In genomic region chr4:69768554-69768953, GRCh38 we compare ENCODE assay signal across 7 cellular contexts. TPM values are rescaled to one million over a fixed set of nuclear protein-coding genes. Genes with fewer than 3 reads are reported as not detected.
DNase-seq lines count a peak whose midpoint lies in the region; ATAC-seq, FAIRE-seq and TF ChIP-seq lines count a peak whose summit lies in the region.
"Not testable (repeated sequence)": the region's sequence is repeated elsewhere in the genome, so short reads cannot be mapped to it uniquely, and the experiment has no call there.
"Had no signal": no experiment of that assay in that cellular context is flagged by ENCODE, and none has a peak within 500 bp of the region (broad histone marks: within the 10 kb centered on the region; RNA-seq: fewer than 3 reads in every experiment).

No MANE protein-coding gene starts in this region.

- not testable (repeated sequence) for H4K8ac ChIP-seq in H1 (ENCODE audit: extremely low read depth, insufficient read depth, low read length); mesendoderm (ENCODE audit: low read depth, low read length)

- WGBS in H1 (ENCODE audit: extremely low coverage in 1 of 2, insufficient coverage in 1 of 2, insufficient read length in 1 of 2, insufficient replicate concordance in 2 of 2, low coverage in 1 of 2, low lambda C conversion rate in 2 of 2, missing lambda C conversion rate in 1 of 2), 2 experiments, result 50% methylated on average over 3 of the region's 3 CpGs; no CpG with 5 or more reads in 1 of the 2 experiments
- WGBS in mesendoderm (ENCODE audit: extremely low coverage, insufficient coverage, low lambda C conversion rate), result no CpG with 5 or more reads among the region's 3 CpGs

- POLR2A ChIA-PET in WTC11 (lab: Charles Lee); H1 (lab: Charles Lee; ENCODE audit: partially characterized antibody): not testable (repeated sequence)

- H2BK5ac ChIP-seq in H1 (ENCODE audit: low read depth, low read length); mesendoderm (ENCODE audit: low read length): not testable (repeated sequence)

- peak; percentile 5 for DNase-seq in ELF-1 (ENCODE audit: low read depth, low spot score)
- peak; percentile 43 to 50 for DNase-seq in HAP-1 (ENCODE audit: low spot score in 2 of 2)
- not testable (repeated sequence) for DNase-seq in WTC11 (ENCODE audit: low spot score); H1 (ENCODE audit: low read depth in 1 of 2, low spot score in 2 of 2)
- DNase-seq in mesendoderm, result peak; percentile 5

- H3K4me3 Mint-ChIP-seq in WTC11, result not testable (repeated sequence)

- not testable (repeated sequence) for H4K20me1 ChIP-seq in H1 (replicated peaks in 1 of 2; ENCODE audit: control insufficient read depth in 1 of 2, insufficient read depth in 2 of 2, low read length in 2 of 2)

- TF ChIP-seq POLR2A in H1 (IDR thresholded peaks at IDR 0.05; ENCODE audit: control extremely low read depth in 1 of 2, low read depth in 2 of 2, low read length in 2 of 2), result not testable (repeated sequence)

- not testable (repeated sequence) for H3K23me2 ChIP-seq in H1 (ENCODE audit: low read depth, low read length)

- H2BK15ac ChIP-seq in H1 (ENCODE audit: low read length); mesendoderm (replicated peaks; ENCODE audit: low read depth): not testable (repeated sequence)

- not testable (repeated sequence) for FAIRE-seq in H1 (lab: Jason Lieb, UNC)

- peak; percentile 51 for ATAC-seq in WTC11

- TF ChIP-seq CTCF in WTC11 (IDR thresholded peaks at IDR 0.05); H1 (IDR thresholded peaks at IDR 0.05; ENCODE audit: control extremely low read depth in 1 of 3, insufficient read depth in 1 of 3, low read depth in 1 of 3, low read length in 3 of 3): not testable (repeated sequence)

- H2BK12ac ChIP-seq in H1 (ENCODE audit: low read depth, low read length), result not testable (repeated sequence)

- H3K9me3 Mint-ChIP-seq in WTC11, result not testable (repeated sequence)

- not testable (repeated sequence) for TF ChIP-seq EP300 in H1 (IDR thresholded peaks at IDR 0.05; ENCODE audit: borderline replicate concordance in 1 of 2, low read depth in 2 of 2, low read length in 2 of 2)

- peaks cover 13% of the 10 kb centered on the region for H3K4me1 ChIP-seq in HAP-1
- not testable (repeated sequence) for H3K4me1 ChIP-seq in H1 (replicated peaks in 1 of 4; ENCODE audit: control insufficient read depth in 3 of 4, insufficient read depth in 4 of 4, low read length in 3 of 4); mesendoderm (ENCODE audit: control insufficient read depth, low read depth, low read length)

- not testable (repeated sequence) for H3K27ac ChIP-seq in H1 (ENCODE audit: low read depth, low read length); mesendoderm (ENCODE audit: low read depth, low read length)

- in situ Hi-C loops in HAP-1 (cut with MboI; ENCODE audit: low sequenced_read_pairs), result not testable (repeated sequence)

- H2BK20ac ChIP-seq in H1 (ENCODE audit: low read length), result not testable (repeated sequence)

- H3K23ac ChIP-seq in H1 (ENCODE audit: insufficient read length); mesendoderm (ENCODE audit: low read length): not testable (repeated sequence)

- H3K36me3 Mint-ChIP-seq in WTC11, result not testable (repeated sequence)

- H3K27me3 Mint-ChIP-seq in WTC11 (ENCODE audit: low read depth), result not testable (repeated sequence)

- H3K27ac Mint-ChIP-seq in WTC11, result not testable (repeated sequence)

- H3K4me3 ChIP-seq in HAP-1; H1 (ENCODE audit: extremely low read depth in 1 of 4, insufficient read depth in 2 of 4, low read depth in 3 of 4, low read length in 4 of 4); mesendoderm (ENCODE audit: low read length): not testable (repeated sequence)

- H4K91ac ChIP-seq in H1 (replicated peaks; ENCODE audit: insufficient read length, low read length), result not testable (repeated sequence)

- CTCF ChIA-PET in WTC11 (lab: Charles Lee), result not testable (repeated sequence)
- CTCF ChIA-PET in H1 (lab: Charles Lee; ENCODE audit: partially characterized antibody), result interaction anchor here (2.0 kb wide), 1 partner anchor 15 kb away, joined by 9 read pairs; no protein-coding TSS in a partner anchor

- not testable (repeated sequence) for H3K18ac ChIP-seq in H1 (ENCODE audit: extremely low read depth, low read length); mesendoderm (ENCODE audit: low read length)

- not testable (repeated sequence) for H2BK120ac ChIP-seq in H1 (replicated peaks; ENCODE audit: low read depth, low read length); mesendoderm (ENCODE audit: low read depth, low read length)

- not testable (repeated sequence) for TF ChIP-seq RAD21 in H1 (IDR thresholded peaks at IDR 0.05 in 1 of 2, conservative IDR thresholded peaks at IDR 0.05 in 1 of 2; ENCODE audit: low read depth in 2 of 2, low read length in 2 of 2)

- not testable (repeated sequence) for H3K79me1 ChIP-seq in H1 (ENCODE audit: low read depth, low read length); mesendoderm (ENCODE audit: low read length)

- H3K4ac ChIP-seq in H1 (replicated peaks; ENCODE audit: insufficient read length, low read depth, low read length); mesendoderm (ENCODE audit: low read depth, low read length): not testable (repeated sequence)

- H2AFZ ChIP-seq in H1 (ENCODE audit: low read length), result not testable (repeated sequence)

- not testable (repeated sequence) for H2AK5ac ChIP-seq in H1 (ENCODE audit: low read depth, low read length); mesendoderm (ENCODE audit: low read length)

- H3K27me3 ChIP-seq in HAP-1 (ENCODE audit: low read depth); H1 (replicated peaks in 1 of 4; ENCODE audit: control insufficient read depth in 3 of 4, extremely low read depth in 1 of 4, insufficient read depth in 3 of 4, low read length in 3 of 4); mesendoderm (ENCODE audit: insufficient read depth, low read length, poor library complexity): not testable (repeated sequence)

- not testable (repeated sequence) for H3K4me2 ChIP-seq in H1 (ENCODE audit: insufficient read depth in 1 of 2, low read depth in 2 of 2, low read length in 2 of 2); mesendoderm (ENCODE audit: low read length)

- not testable (repeated sequence) for H4K5ac ChIP-seq in H1 (ENCODE audit: insufficient read length, low read depth, low read length); mesendoderm (ENCODE audit: low read length)

- H3K56ac ChIP-seq in H1 (replicated peaks; ENCODE audit: insufficient read length, low read depth, low read length); mesendoderm (ENCODE audit: low read length): not testable (repeated sequence)

- not testable (repeated sequence) for H3K9me3 ChIP-seq in HAP-1; H1 (ENCODE audit: insufficient read depth in 2 of 2, low read depth in 1 of 2, low read length in 1 of 2)

- not testable (repeated sequence) for H3K14ac ChIP-seq in H1 (ENCODE audit: insufficient read length)

- H3K9ac ChIP-seq in H1 (replicated peaks in 1 of 4; ENCODE audit: extremely low read depth in 1 of 4, low read depth in 3 of 4, low read length in 3 of 4); mesendoderm (ENCODE audit: low read length): not testable (repeated sequence)

- H3K79me2 ChIP-seq in H1 (ENCODE audit: control insufficient read depth in 1 of 2, insufficient read depth in 2 of 2, low read length in 2 of 2); mesendoderm (ENCODE audit: control insufficient read depth, insufficient read depth, low read length): not testable (repeated sequence)

- H3K36me3 ChIP-seq in HAP-1 (replicated peaks); H1 (ENCODE audit: control insufficient read depth in 2 of 4, insufficient read depth in 4 of 4, low read length in 3 of 4); mesendoderm (ENCODE audit: control insufficient read depth, insufficient read depth, low read length): not testable (repeated sequence)

- H3K4me1 Mint-ChIP-seq in WTC11, result peaks cover 16% of the 10 kb centered on the region

TF ChIP-seq in H1, 55 proteins besides CTCF, POLR2A, EP300 and RAD21:
- peak; percentile 71 for TF ChIP-seq SRF (IDR thresholded peaks at IDR 0.05; ENCODE audit: low read depth, low read length)

RNA-seq across cellular contexts. Expression of gene SULT1B1, which starts 8.1 kb away (rescaled TPM):
- total RNA-seq in WTC11 (2021), result 0.02 to 0.14 TPM (median 0.04 TPM) in 3 replicates
- total RNA-seq in H1 (2021; fragmentation: NEBNext Ultra II Directional; extraction: Animal tissue kit (Norgen Biotek cat#: 25700)), result not detected in 2 replicates
- polyA plus RNA-seq in H1 (2011; rRNA removed), result not detected in 2 replicates
- not detected for polyA plus RNA-seq in H1 (2011; cell fraction: cytosol; rRNA removed)
- not detected for polyA plus RNA-seq in H1 (2011; cell fraction: nucleus; rRNA removed)
- polyA plus RNA-seq in H1 (2012, experiment 1 of 2), result not detected in 4 replicates
- not detected for polyA plus RNA-seq in H1 (2012, experiment 2 of 2)
- polyA plus RNA-seq in H1 (2013, experiment 1 of 2), result not detected
- not detected for polyA plus RNA-seq in H1 (2013, experiment 2 of 2)
- polyA minus RNA-seq in H1 (2011; rRNA and poly(A)+ RNA removed), result not detected in 2 replicates
- polyA minus RNA-seq in H1 (2011; cell fraction: cytosol; rRNA and poly(A)+ RNA removed), result not detected
- polyA minus RNA-seq in H1 (2011; cell fraction: nucleus; rRNA and poly(A)+ RNA removed), result not detected
- not detected for polyA plus RNA-seq in mesendoderm (2013, experiment 1 of 2)
- not detected for polyA plus RNA-seq in mesendoderm (2013, experiment 2 of 2)
- total RNA-seq: G401 had no signal
- polyA plus RNA-seq: BJ had no signal
